Comparison of ENCODE assay signal across 8 cellular contexts in genomic region chrX:17859609-17860178, GRCh38. TPM values are rescaled to one million over a fixed set of nuclear protein-coding genes. Genes with fewer than 3 reads are reported as not detected.
A peak's percentile ranks its signal among the peaks of the same experiment; 100 is the strongest.
DNase-seq lines count a peak whose midpoint lies in the region; ATAC-seq, FAIRE-seq and TF ChIP-seq lines count a peak whose summit lies in the region.

No MANE protein-coding gene starts in this region.

- no peaks in the 10 kb centered on the region for H3K9me3 Mint-ChIP-seq in activated naive CD4-positive, alpha-beta T cell treated with anti-CD3 and anti-CD28 coated beads, Interleukin-2, amount 10 ng/mL, durations not matched to agents 7 days and 5 days

- H3K79me2 ChIP-seq in SK-N-SH (ENCODE audit: insufficient read depth) (no peaks in the 10 kb centered on the region), HepG2 (ENCODE audit: insufficient read depth, low read length) (no peaks in the 10 kb centered on the region)

- no peak for TF ChIP-seq POLR2A in HepG2 (IDR thresholded peaks at IDR 0.05; ENCODE audit: insufficient read depth in 1 of 2, low read depth in 2 of 2, low read length in 2 of 2)

- ATAC-seq in SK-N-SH treated with all-trans-retinoic acid at 6 μM for 48 hours, result no peak
- no peak for ATAC-seq in HepG2
- no peak for ATAC-seq in GM21423 (IDR thresholded peaks at IDR 0.05; ENCODE audit: unreplicated experiment)
- ATAC-seq in HG03159 (IDR thresholded peaks at IDR 0.05; ENCODE audit: unreplicated experiment), result no peak

- FAIRE-seq in HepG2 (lab: Jason Lieb, UNC), result no peak

- H3K27ac ChIP-seq in SK-N-SH (ENCODE audit: low read depth in 2 of 2, low read length in 1 of 2), result no peak overlapping the region
- no peak overlapping the region for H3K27ac ChIP-seq in HepG2 (ENCODE audit: extremely low read length, insufficient read depth, low read length)
- H3K27ac ChIP-seq in subcutaneous abdominal adipose tissue (ENCODE audit: low read depth, low read length), result no peak overlapping the region

- H3K36me3 ChIP-seq in SK-N-SH (replicated peaks in 1 of 2; ENCODE audit: control insufficient read depth in 1 of 2, insufficient read depth in 2 of 2, low read length in 1 of 2) (no peaks in the 10 kb centered on the region), HepG2 (replicated peaks in 1 of 2; ENCODE audit: control insufficient read depth in 1 of 2, insufficient read depth in 2 of 2, low read length in 2 of 2) (no peaks in the 10 kb centered on the region), subcutaneous abdominal adipose tissue (ENCODE audit: control insufficient read depth in 5 of 5, insufficient read depth in 5 of 5, low read length in 5 of 5) (no peaks in the 10 kb centered on the region)

- no peak for TF ChIP-seq EP300 in SK-N-SH (IDR thresholded peaks at IDR 0.05; ENCODE audit: borderline replicate concordance in 1 of 2, low read depth in 1 of 2, low read length in 1 of 2)
- TF ChIP-seq EP300 in HepG2 (IDR thresholded peaks at IDR 0.05; ENCODE audit: low read depth in 2 of 2, low read length in 2 of 2), result no peak
- no peak for TF ChIP-seq EP300 in HepG2 (CRISPR knock-in tag; IDR thresholded peaks at IDR 0.05; ENCODE audit: borderline replicate concordance)

- peaks cover 9% of the 10 kb centered on the region for H3K4me1 Mint-ChIP-seq in activated naive CD4-positive, alpha-beta T cell treated with anti-CD3 and anti-CD28 coated beads, Interleukin-2, amount 10 ng/mL, durations not matched to agents 7 days and 5 days

- H3K9ac ChIP-seq in SK-N-SH (no peak overlapping the region), HepG2 (ENCODE audit: insufficient read depth, low read depth, low read length) (no peak overlapping the region), subcutaneous abdominal adipose tissue (ENCODE audit: low read length in 5 of 5) (peak overlapping the region in 3 of 5 donors; percentile 30 to 50 (median 33))

- H3K27me3 ChIP-seq in SK-N-SH (ENCODE audit: insufficient read depth) (peaks cover 33% of the 10 kb centered on the region), HepG2 (ENCODE audit: control insufficient read depth in 1 of 2, insufficient read depth in 2 of 2, low read length in 2 of 2) (peaks cover 2 to 19% of the 10 kb centered on the region in 2 experiments; a peak in 3 of 5 replicates), subcutaneous abdominal adipose tissue (ENCODE audit: control insufficient read depth in 5 of 5, insufficient read depth in 4 of 5, low read length in 5 of 5) (peaks cover 0 to 23% (median 14%) of the 10 kb centered on the region in 5 donors)

- H3K27me3 Mint-ChIP-seq in activated naive CD4-positive, alpha-beta T cell treated with anti-CD3 and anti-CD28 coated beads, Interleukin-2, amount 10 ng/mL, durations not matched to agents 7 days and 5 days, result peaks cover 79% of the 10 kb centered on the region

- H3K27ac Mint-ChIP-seq in activated naive CD4-positive, alpha-beta T cell treated with anti-CD3 and anti-CD28 coated beads, Interleukin-2, amount 10 ng/mL, durations not matched to agents 7 days and 5 days, result no peak overlapping the region

- TF ChIP-seq RAD21 in SK-N-SH (IDR thresholded peaks at IDR 0.05; ENCODE audit: low read length), result no peak
- TF ChIP-seq RAD21 in HepG2 (CRISPR knock-in tag; IDR thresholded peaks at IDR 0.05), result no peak

- in situ Hi-C loops in HepG2 (cut with HindIII; ENCODE audit: extremely low pct_ligation_motif_present, low pct_unique_long_range_greater_than_20kb), result no loop called here

- H3F3A ChIP-seq in SK-N-SH (replicated peaks; ENCODE audit: insufficient read depth), result no peaks in the 10 kb centered on the region

- peak overlapping the region; percentile 54 for H3K4me3 Mint-ChIP-seq in activated naive CD4-positive, alpha-beta T cell treated with anti-CD3 and anti-CD28 coated beads, Interleukin-2, amount 10 ng/mL, durations not matched to agents 7 days and 5 days

- POLR2A ChIA-PET in SK-N-SH (lab: Yijun Ruan, JAX) (no interaction called here), HepG2 (lab: Yijun Ruan, JAX) (no interaction called here)

- intact Hi-C loops in HepG2 (cut with micrococcal nuclease; ENCODE audit: unreplicated experiment), result no loop called here

- BruUV-seq in HepG2 (replicated peaks; lab: Mats Ljungman, UMichigan), result no TSS peak

- no peaks in the 10 kb centered on the region for H3K9me2 ChIP-seq in SK-N-SH

- H3K36me3 Mint-ChIP-seq in activated naive CD4-positive, alpha-beta T cell treated with anti-CD3 and anti-CD28 coated beads, Interleukin-2, amount 10 ng/mL, durations not matched to agents 7 days and 5 days, result no peaks in the 10 kb centered on the region

- TF ChIP-seq CTCF in SK-N-SH (IDR thresholded peaks at IDR 0.05), result no peak
- no peak for TF ChIP-seq CTCF in HepG2 (CRISPR knock-in tag; IDR thresholded peaks at IDR 0.05)

- H3K4me3 ChIP-seq in SK-N-SH (ENCODE audit: low read depth in 2 of 2, low read length in 1 of 2), result peak overlapping the region in 1 of 2 experiments; percentile 43; a peak in 2 of 4 replicates
- no peak overlapping the region for H3K4me3 ChIP-seq in HepG2 (replicated peaks in 1 of 3; ENCODE audit: insufficient read depth in 1 of 3, low read depth in 2 of 3, low read length in 3 of 3)
- peak overlapping the region; percentile 63 to 80 (median 65) for H3K4me3 ChIP-seq in subcutaneous abdominal adipose tissue (ENCODE audit: low read depth in 1 of 5, low read length in 5 of 5)

- H3K9me3 ChIP-seq in SK-N-SH (no peaks in the 10 kb centered on the region), HepG2 (ENCODE audit: low read length) (no peaks in the 10 kb centered on the region), subcutaneous abdominal adipose tissue (ENCODE audit: control insufficient read depth in 5 of 5, low read length in 5 of 5) (no peaks in the 10 kb centered on the region)

- H3K4me2 ChIP-seq in SK-N-SH (peak overlapping the region; percentile 66; the same call in 1 of the 2 replicates), HepG2 (ENCODE audit: low read depth, low read length) (peak overlapping the region; percentile 27; the same call in 1 of the 2 replicates)

- H2AFZ ChIP-seq in SK-N-SH (ENCODE audit: low read depth) (no peak overlapping the region), HepG2 (ENCODE audit: low read length) (no peak overlapping the region)

- CTCF ChIA-PET in SK-N-SH (lab: Yijun Ruan, JAX), result interaction anchor here (1.0 to 3.1 kb wide), 4 partner anchors 39 to 115 kb away, joined by 3 to 8 read pairs (median 3); no protein-coding TSS in a partner anchor
- CTCF ChIA-PET in activated naive CD4-positive, alpha-beta T cell treated with anti-CD3 and anti-CD28 coated beads, Interleukin-2, amount 10 ng/mL, durations not matched to agents 7 days and 5 days (lab: Charles Lee), result no interaction called here
- CTCF ChIA-PET in HepG2 (lab: Yijun Ruan, JAX; ENCODE audit: low intra/inter-chr PET ratio, low total read pairs), result no interaction called here

- H3K4me1 ChIP-seq in SK-N-SH (ENCODE audit: control insufficient read depth in 1 of 2, insufficient read depth in 2 of 2, low read depth in 1 of 2, low read length in 1 of 2), result peaks cover 0 to 3% of the 10 kb centered on the region in 2 experiments; a peak in 1 of 4 replicates
- no peaks in the 10 kb centered on the region for H3K4me1 ChIP-seq in HepG2 (ENCODE audit: insufficient read depth, low read length)
- peaks cover 0 to 20% (median 12%) of the 10 kb centered on the region in 5 donors for H3K4me1 ChIP-seq in subcutaneous abdominal adipose tissue (ENCODE audit: control insufficient read depth in 5 of 5, insufficient read depth in 5 of 5, low read length in 5 of 5)

- H4K20me1 ChIP-seq in SK-N-SH (ENCODE audit: insufficient read depth) (no peaks in the 10 kb centered on the region), HepG2 (ENCODE audit: insufficient read depth, low read length) (no peaks in the 10 kb centered on the region)

- 5% methylated on average over 10 of the region's 23 CpGs for WGBS in SK-N-SH (ENCODE audit: low lambda C conversion rate)
- WGBS in HepG2 (ENCODE audit: low lambda C conversion rate), result 4% methylated on average over 5 of the region's 23 CpGs

- DNase-seq in SK-N-SH (peak; percentile 40), HepG2 (ENCODE audit: low spot score) (no peak), NCI-H1694 treated with DMSO at 0.1 percent for 48 hours (lab: John Stamatoyannopoulos, UW) (no peak)
- peak; percentile 23 for DNase-seq in activated naive CD4-positive, alpha-beta T cell treated with anti-CD3 and anti-CD28 coated beads, Interleukin-2, amount 10 ng/mL, durations not matched to agents 7 days and 5 days

TF ChIP-seq in SK-N-SH, 30 proteins besides CTCF, POLR2A, EP300 and RAD21 (continues in another document):
- TF ChIP-seq NRF1 (IDR thresholded peaks at IDR 0.05; ENCODE audit: low read depth, low read length), result no peak

TF ChIP-seq in SK-N-SH treated with all-trans-retinoic acid at 6 μM for 48 hours, 23 proteins besides CTCF, POLR2A, EP300 and RAD21 (continues in another document):
- TF ChIP-seq OSR1 (CRISPR knock-in tag; IDR thresholded peaks at IDR 0.05), result no peak

RNA-seq across cellular contexts. Expression of gene RAI2, which starts 1.4 kb away (rescaled TPM):
- polyA plus RNA-seq in SK-N-SH (2012; rRNA removed), result 0.03 and 0.07 TPM in 2 replicates
- polyA plus RNA-seq in SK-N-SH (2012; cell fraction: cytosol; rRNA removed), result 0.03 TPM in 1 of 2 replicates, not detected in the other
- polyA plus RNA-seq in SK-N-SH (2012; cell fraction: nucleus; rRNA removed), result not detected in 2 replicates
- total RNA-seq in HepG2 (2016; rRNA removed; fragmentation: Illumina TruSeq; extraction: Trizol), result not detected in 2 replicates
- total RNA-seq in HepG2 (2016; cell fraction: cytosol; rRNA removed; fragmentation: Illumina TruSeq; extraction: Trizol; ENCODE audit: low read depth), result not detected in 2 replicates
- total RNA-seq in HepG2 (2016; cell fraction: insoluble cytoplasmic fraction; rRNA removed; fragmentation: Illumina TruSeq; extraction: Trizol), result not detected in 2 replicates
- total RNA-seq in HepG2 (2016; cell fraction: membrane; rRNA removed; fragmentation: Illumina TruSeq; extraction: Trizol), result not detected in 2 replicates
- not detected in 2 replicates for total RNA-seq in HepG2 (2016; cell fraction: nucleus; rRNA removed; fragmentation: Illumina TruSeq; extraction: Trizol)
- not detected in 2 replicates for polyA plus RNA-seq in HepG2 (2011; rRNA removed)
- polyA plus RNA-seq in HepG2 (2011; cell fraction: cytosol; rRNA removed), result 0.01 TPM in 1 of 2 replicates, not detected in the other
- not detected in 2 replicates for polyA plus RNA-seq in HepG2 (2011; cell fraction: nucleus; rRNA removed)
- polyA plus RNA-seq in HepG2 (2012), result not detected in 2 replicates
- not detected in 2 replicates for polyA plus RNA-seq in HepG2 (2016; cell fraction: cytosol; fragmentation: Illumina TruSeq; extraction: Trizol; ENCODE audit: low read depth)
- not detected in 2 replicates for polyA plus RNA-seq in HepG2 (2016; cell fraction: insoluble cytoplasmic fraction; fragmentation: Illumina TruSeq; extraction: Trizol; ENCODE audit: low read depth)
- polyA plus RNA-seq in HepG2 (2016; cell fraction: membrane; fragmentation: Illumina TruSeq; extraction: Trizol; ENCODE audit: low read depth), result not detected in 2 replicates
- polyA plus RNA-seq in HepG2 (2016; cell fraction: nucleus; fragmentation: Illumina TruSeq; extraction: Trizol; ENCODE audit: insufficient read depth, low read depth), result not detected in 2 replicates
- not detected in 2 replicates for polyA minus RNA-seq in HepG2 (2011; rRNA and poly(A)+ RNA removed; ENCODE audit: low replicate concordance)
- polyA minus RNA-seq in HepG2 (2011; cell fraction: cytosol; rRNA and poly(A)+ RNA removed), result not detected in 2 replicates
- not detected in 2 replicates for polyA minus RNA-seq in HepG2 (2011; cell fraction: nucleus; rRNA and poly(A)+ RNA removed)

Comparison
In these comparisons a context has a peak if more than half of its experiments do, and no peak if none do; other contexts are left out.
1. DNase-seq: peak in SK-N-SH (single experiment) and activated naive CD4-positive, alpha-beta T cell treated with anti-CD3 and anti-CD28 coated beads, Interleukin-2, amount 10 ng/mL, durations not matched to agents 7 days and 5 days (single experiment); none in HepG2 (single experiment) and NCI-H1694 treated with DMSO at 0.1 percent for 48 hours (single experiment).
2. H3K4me3 ChIP-seq: peak in subcutaneous abdominal adipose tissue (5 of 5); none in HepG2 (0 of 3).
3. H3K9ac ChIP-seq: peak in subcutaneous abdominal adipose tissue (3 of 5); none in SK-N-SH (single experiment) and HepG2 (single experiment).